In the genomic region with DNA sequence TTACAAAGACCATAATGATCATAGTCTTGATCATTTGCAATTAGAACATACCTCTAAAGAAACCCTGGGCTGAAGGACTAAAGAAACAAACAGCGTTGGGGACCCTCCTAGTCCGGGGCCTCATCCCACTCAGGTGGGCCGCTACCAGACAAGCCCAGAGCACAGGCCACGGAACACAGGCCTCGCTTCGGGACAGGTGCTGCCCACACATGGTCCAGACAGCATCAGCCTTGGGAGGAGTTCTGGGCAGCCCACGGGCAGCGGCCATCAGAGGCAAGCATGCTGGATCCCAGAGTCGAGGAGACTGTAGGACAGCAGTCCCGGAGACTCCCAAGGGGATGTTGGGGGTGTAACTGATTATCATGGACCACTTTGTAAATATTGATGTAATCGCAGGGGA, we compare ENCODE assay signal across 1 cellular context.
A peak's percentile ranks its signal among the peaks of the same experiment; 100 is the strongest.
TF ChIP-seq lines count a peak whose summit lies in the region.

No MANE protein-coding gene starts in this region.

TF ChIP-seq in GM12878, 131 proteins besides CTCF, POLR2A, EP300 and RAD21:
- TF ChIP-seq ZNF384 (IDR thresholded peaks at IDR 0.05; ENCODE audit: borderline replicate concordance, low read depth, low read length) (peak; percentile 40), KLF5 (IDR thresholded peaks at IDR 0.05; ENCODE audit: partially characterized antibody) (no peak)
